ENCODE assay signal across 27 cellular contexts in genomic region chr6:168123165-168123911, GRCh38. TPM values are rescaled to one million over a fixed set of nuclear protein-coding genes. Genes with fewer than 3 reads are reported as not detected.
DNase-seq lines count a peak whose midpoint lies in the region; TF ChIP-seq lines count a peak whose summit lies in the region.
"Had no signal": no experiment of that assay in that cellular context is flagged by ENCODE, and none has a peak within 500 bp of the region (broad histone marks: within the 10 kb centered on the region; RNA-seq: fewer than 3 reads in every experiment).

No MANE protein-coding gene starts in this region.

- H3K4me3 ChIP-seq in effector memory CD4-positive, alpha-beta T cell (ENCODE audit: insufficient read depth, low read depth, low read length, poor library complexity, severe bottlenecking) = no peak overlapping the region
- H3K4me3 ChIP-seq in prostate gland = no peak overlapping the region
- H3K4me3 ChIP-seq: left ventricle myocardium inferior, PC-9 had no signal

- TF ChIP-seq POLR2A in prostate gland (IDR thresholded peaks at IDR 0.05) = no peak

- WGBS in prostate gland = 84% methylated on average over 8 of the region's 8 CpGs

- no peaks in the 10 kb centered on the region for H3K4me1 ChIP-seq in effector memory CD4-positive, alpha-beta T cell (ENCODE audit: control insufficient read depth, insufficient read depth, low read length, poor library complexity, severe bottlenecking)
- H3K4me1 ChIP-seq in prostate gland (replicated peaks) = no peaks in the 10 kb centered on the region
- H3K4me1 ChIP-seq: BE2C had no signal

- DNase-seq in stimulated activated CD4-positive, alpha-beta T cell treated with anti-CD3 and anti-CD28 coated beads, Interleukin-4, amount 100 ng/mL, for 24 hours = peak; percentile 2
- no peak for DNase-seq in stimulated activated CD4-positive, alpha-beta T cell treated with anti-CD3 and anti-CD28 coated beads, Interleukin-15, amount 100 ng/mL, for 24 hours
- DNase-seq in iPS-NIHi11 (ENCODE audit: low spot score) (peak; percentile 6), posterior vena cava (ENCODE audit: low spot score) (peak; percentile 32), prostate gland (ENCODE audit: low spot score) (no peak), activated gamma-delta T cell (lab: John Stamatoyannopoulos, UW) (no peak)
- DNase-seq in effector memory CD4-positive, alpha-beta T cell = no peak
- DNase-seq: ACHN; activated CD4-positive, alpha-beta memory T cell treated with anti-CD3 and anti-CD28 coated beads for 36 hours; BE2C; EL; hippocampal formation; KG1; left ventricle myocardium inferior; NCI-H1105 treated with DMSO at 0.1 percent for 48 hours; NCI-H1930; NCI-H2171 treated with DMSO at 0.1 percent for 48 hours; NCI-H510A treated with DMSO at 0.1 percent for 48 hours; PC-9; stimulated activated naive CD4-positive, alpha-beta T cell; T-helper 17 cell had no signal

- H3K27ac ChIP-seq in effector memory CD4-positive, alpha-beta T cell (ENCODE audit: insufficient read depth, low read length, poor library complexity, severe bottlenecking) = no peak overlapping the region
- no peak overlapping the region for H3K27ac ChIP-seq in prostate gland
- H3K27ac ChIP-seq: epithelial cell of prostate, left ventricle myocardium inferior, PC-9 had no signal

- H3K9me3 ChIP-seq in effector memory CD4-positive, alpha-beta T cell (ENCODE audit: control insufficient read depth, low read length) = no peaks in the 10 kb centered on the region
- no peaks in the 10 kb centered on the region for H3K9me3 ChIP-seq in prostate gland
- H3K9me3 ChIP-seq: BE2C, left ventricle myocardium inferior had no signal

- no peak for TF ChIP-seq CTCF in prostate gland (IDR thresholded peaks at IDR 0.05)

- H3K36me3 ChIP-seq in effector memory CD4-positive, alpha-beta T cell (ENCODE audit: control insufficient read depth, insufficient read depth, low read length) = no peaks in the 10 kb centered on the region
- H3K36me3 ChIP-seq in prostate gland = no peaks in the 10 kb centered on the region
- H3K36me3 ChIP-seq: BE2C, left ventricle myocardium inferior had no signal

- H3K27me3 ChIP-seq in effector memory CD4-positive, alpha-beta T cell (replicated peaks; ENCODE audit: control insufficient read depth, insufficient read depth, low read length, poor library complexity, severe bottlenecking) = no peaks in the 10 kb centered on the region
- no peaks in the 10 kb centered on the region for H3K27me3 ChIP-seq in prostate gland (replicated peaks; ENCODE audit: insufficient read depth)
- H3K27me3 ChIP-seq: BE2C had no signal

- intact Hi-C loops in posterior vena cava (cut with DNase I) (no loop called here), prostate gland (cut with DNase I) (no loop called here)

RNA-seq across cellular contexts. Expression of gene FRMD1, which starts 44.3 kb away (rescaled TPM):
- total RNA-seq in posterior vena cava (under 1 TPM in 1 of 2 donors, not detected in 1; 0.14 TPM), prostate gland (1 to 10 TPM in 1 of 2 donors, under 1 TPM in 1; 0.18 to 2.2 TPM)
- total RNA-seq: activated CD4-positive, alpha-beta memory T cell treated with anti-CD3 and anti-CD28 coated beads for 36 hours; CD8-positive, alpha-beta T cell; cerebellum; H4; MCF 10A; PC-9; T-helper 17 cell; temporal lobe had no signal

Comparison
In these comparisons a context has a peak if more than half of its experiments do, and no peak if none do; other contexts are left out.
1. DNase-seq: peak in stimulated activated CD4-positive, alpha-beta T cell treated with anti-CD3 and anti-CD28 coated beads, Interleukin-4, amount 100 ng/mL, for 24 hours (single experiment), iPS-NIHi11 (single experiment) and posterior vena cava (single experiment); none in stimulated activated CD4-positive, alpha-beta T cell treated with anti-CD3 and anti-CD28 coated beads, Interleukin-15, amount 100 ng/mL, for 24 hours (single experiment), effector memory CD4-positive, alpha-beta T cell (0 of 3), prostate gland (single experiment) and activated gamma-delta T cell (single experiment).